Comparison of ENCODE assay signal across 8 cellular contexts in genomic region chr12:93468008-93468371, GRCh38. TPM values are rescaled to one million over a fixed set of nuclear protein-coding genes. Genes with fewer than 3 reads are reported as not detected.
DNase-seq lines count a peak whose midpoint lies in the region; ATAC-seq lines count a peak whose summit lies in the region.

No MANE protein-coding gene starts in this region.

- intact Hi-C loops in left ventricle myocardium superior (cut with micrococcal nuclease), result no loop called here

- H3K4me1 Mint-ChIP-seq in T-helper 2 cell treated with Interferon-gamma antibody and Interleukin-4, amounts not matched to agents 5 μg/mL and 100 μg/mL, for 36 hours (ENCODE audit: low read depth), result peaks cover 23% of the 10 kb centered on the region
- peaks cover 26% of the 10 kb centered on the region for H3K4me1 Mint-ChIP-seq in stimulated activated effector memory CD8-positive, alpha-beta T cell treated with anti-CD3 and anti-CD28 coated beads, Interleukin-12 subunit alpha, Interleukin-12 subunit beta, amount 100 ng/mL, for 72 hours

- H3K36me3 Mint-ChIP-seq in T-helper 2 cell treated with Interferon-gamma antibody and Interleukin-4, amounts not matched to agents 5 μg/mL and 100 μg/mL, for 36 hours (ENCODE audit: low read depth), result peaks cover 15% of the 10 kb centered on the region
- peaks cover 44% of the 10 kb centered on the region for H3K36me3 Mint-ChIP-seq in stimulated activated effector memory CD8-positive, alpha-beta T cell treated with anti-CD3 and anti-CD28 coated beads, Interleukin-12 subunit alpha, Interleukin-12 subunit beta, amount 100 ng/mL, for 72 hours

- peak; percentile 30 to 36 for ATAC-seq in activated CD4-positive, CD25-positive, alpha-beta regulatory T cell treated with anti-CD3 and anti-CD28 coated beads, Interleukin-2, amount 50 U/mL, for 24 hours
- ATAC-seq in HG02885 (IDR thresholded peaks at IDR 0.05; ENCODE audit: poor library complexity, unreplicated experiment) (peak; percentile 24), left ventricle myocardium superior (peak; percentile 7)
- peak; percentile 38 for ATAC-seq in stimulated activated effector memory CD8-positive, alpha-beta T cell treated with anti-CD3 and anti-CD28 coated beads, Interleukin-12 subunit alpha, Interleukin-12 subunit beta, amount 100 ng/mL, for 72 hours

- no peaks in the 10 kb centered on the region for H3K27me3 Mint-ChIP-seq in T-helper 2 cell treated with Interferon-gamma antibody and Interleukin-4, amounts not matched to agents 5 μg/mL and 100 μg/mL, for 36 hours (ENCODE audit: low read depth)

- H3K4me3 Mint-ChIP-seq in T-helper 2 cell treated with Interferon-gamma antibody and Interleukin-4, amounts not matched to agents 5 μg/mL and 100 μg/mL, for 36 hours, result peak overlapping the region; percentile 98
- H3K4me3 Mint-ChIP-seq in stimulated activated effector memory CD8-positive, alpha-beta T cell treated with anti-CD3 and anti-CD28 coated beads, Interleukin-12 subunit alpha, Interleukin-12 subunit beta, amount 100 ng/mL, for 72 hours, result peak overlapping the region; percentile 88

- peak overlapping the region; percentile 84 for H3K27ac Mint-ChIP-seq in T-helper 2 cell treated with Interferon-gamma antibody and Interleukin-4, amounts not matched to agents 5 μg/mL and 100 μg/mL, for 36 hours
- H3K27ac Mint-ChIP-seq in stimulated activated effector memory CD8-positive, alpha-beta T cell treated with anti-CD3 and anti-CD28 coated beads, Interleukin-12 subunit alpha, Interleukin-12 subunit beta, amount 100 ng/mL, for 72 hours, result peak overlapping the region; percentile 96

- no peaks in the 10 kb centered on the region for H3K9me3 Mint-ChIP-seq in T-helper 2 cell treated with Interferon-gamma antibody and Interleukin-4, amounts not matched to agents 5 μg/mL and 100 μg/mL, for 36 hours
- no peaks in the 10 kb centered on the region for H3K9me3 Mint-ChIP-seq in stimulated activated effector memory CD8-positive, alpha-beta T cell treated with anti-CD3 and anti-CD28 coated beads, Interleukin-12 subunit alpha, Interleukin-12 subunit beta, amount 100 ng/mL, for 72 hours

- no peak for DNase-seq in activated CD4-positive, CD25-positive, alpha-beta regulatory T cell (lab: John Stamatoyannopoulos, UW)
- no peak for DNase-seq in T-helper 2 cell treated with Interferon-gamma antibody and Interleukin-4, amounts not matched to agents 5 μg/mL and 100 μg/mL, for 36 hours (ENCODE audit: low spot score)
- DNase-seq in left ventricle myocardium superior (no peak), NK-92 (lab: John Stamatoyannopoulos, UW; ENCODE audit: unreplicated experiment) (no peak), NCI-H226 (no peak)
- DNase-seq in stimulated activated effector memory CD8-positive, alpha-beta T cell treated with anti-CD3 and anti-CD28 coated beads, Interleukin-12 subunit alpha, Interleukin-12 subunit beta, amount 100 ng/mL, for 72 hours (ENCODE audit: low spot score in 2 of 2), result no peak

RNA-seq across cellular contexts. Expression of gene MRPL42, which starts 0.7 kb away (rescaled TPM):
- total RNA-seq in left ventricle myocardium superior, result 44.7 TPM

RNA-seq across cellular contexts. Expression of gene UBE2N, which starts 26.2 kb away (rescaled TPM):
- total RNA-seq in left ventricle myocardium superior, result 84.5 TPM
